ENCODE assay signal across 9 cellular contexts in genomic region chr9:128078504-128079434, GRCh38. TPM values are rescaled to one million over a fixed set of nuclear protein-coding genes. Genes with fewer than 3 reads are reported as not detected.
DNase-seq lines count a peak whose midpoint lies in the region; ATAC-seq and TF ChIP-seq lines count a peak whose summit lies in the region.
"Had no signal": no experiment of that assay in that cellular context is flagged by ENCODE, and none has a peak within 500 bp of the region (broad histone marks: within the 10 kb centered on the region; RNA-seq: fewer than 3 reads in every experiment).

No MANE protein-coding gene starts in this region.

- H3K4me1 ChIP-seq in tibial nerve, result peaks cover 0 to 76% (median 52%) of the 10 kb centered on the region in 4 donors

- no peak for TF ChIP-seq EP300 in tibial nerve (IDR thresholded peaks at IDR 0.05)

- H3K27ac Mint-ChIP-seq in activated T-cell treated with anti-CD3 and anti-CD28 coated beads, Interleukin-2, amount 50 U/mL, for 24 hours, result peak overlapping the region; percentile 73

- TF ChIP-seq POLR2A in tibial nerve (IDR thresholded peaks at IDR 0.05), result no peak

- H3K36me3 Mint-ChIP-seq in activated T-cell treated with anti-CD3 and anti-CD28 coated beads, Interleukin-2, amount 50 U/mL, for 24 hours (ENCODE audit: low read depth), result peaks cover 43% of the 10 kb centered on the region

- no peak overlapping the region for H3K4me3 ChIP-seq in tibial nerve

- WGBS in tibial nerve, 2 donors, result 68 to 70% methylated on average over 11 of the region's 11 CpGs

- no peaks in the 10 kb centered on the region for H3K27me3 ChIP-seq in tibial nerve

- H3K27me3 Mint-ChIP-seq in activated T-cell treated with anti-CD3 and anti-CD28 coated beads, Interleukin-2, amount 50 U/mL, for 24 hours, result no peaks in the 10 kb centered on the region

- H3K36me3 ChIP-seq in tibial nerve, result no peaks in the 10 kb centered on the region

- no peak overlapping the region for H3K4me3 Mint-ChIP-seq in activated T-cell treated with anti-CD3 and anti-CD28 coated beads, Interleukin-2, amount 50 U/mL, for 24 hours

- H3K9me3 Mint-ChIP-seq in activated T-cell treated with anti-CD3 and anti-CD28 coated beads, Interleukin-2, amount 50 U/mL, for 24 hours, result no peaks in the 10 kb centered on the region

- no peak for ATAC-seq in HG02642 (IDR thresholded peaks at IDR 0.05; ENCODE audit: poor library complexity, unreplicated experiment)

- TF ChIP-seq CTCF in VCaP (conservative IDR thresholded peaks at IDR 0.05) (no peak), tibial nerve (IDR thresholded peaks at IDR 0.05) (no peak)

- DNase-seq in activated T-cell treated with anti-CD3 and anti-CD28 coated beads, Interleukin-2, amount 50 U/mL, for 24 hours, result no peak
- DNase-seq in activated T-cell treated with anti-CD3 and anti-CD28 coated beads for 4 hours (no peak), iris pigment epithelial cell (ENCODE audit: low read depth) (peak; percentile 78), tibial nerve (ENCODE audit: low spot score in 2 of 2) (no peak), caudate nucleus (lab: John Stamatoyannopoulos, UW) (no peak), mesenteric fat pad (ENCODE audit: low spot score) (no peak)
- DNase-seq: activated effector memory CD4-positive, alpha-beta T cell treated with Interleukin-2 at 50 U/mL for 16 hours had no signal

- peak overlapping the region; percentile 99 for H3K27ac ChIP-seq in VCaP
- H3K27ac ChIP-seq in tibial nerve, result peak overlapping the region in 3 of 4 donors; percentile 39 to 67 (median 53)
- no peak overlapping the region for H3K27ac ChIP-seq in caudate nucleus (ENCODE audit: low read depth, low read length)

- H3K9me3 ChIP-seq in tibial nerve, result no peaks in the 10 kb centered on the region

- peaks cover 54% of the 10 kb centered on the region for H3K4me1 Mint-ChIP-seq in activated T-cell treated with anti-CD3 and anti-CD28 coated beads, Interleukin-2, amount 50 U/mL, for 24 hours (ENCODE audit: low read depth)

RNA-seq across cellular contexts. Expression of gene SLC25A25, which starts 10.7 kb away (rescaled TPM):
- total RNA-seq in tibial nerve, result 10 to 100 TPM; 23.4 to 29.7 (median 27.2) TPM
- total RNA-seq in mesenteric fat pad, result 89.5 TPM

RNA-seq across cellular contexts. Expression of gene NAIF1, which starts 11.6 kb away (rescaled TPM):
- 10 to 100 TPM in 1 of 4 donors, 1 to 10 TPM in 3; 5.4 to 11.2 (median 8.1) TPM for total RNA-seq in tibial nerve
- total RNA-seq in mesenteric fat pad, result 5.7 TPM

RNA-seq across cellular contexts. Expression of gene PTGES2, which starts 48.8 kb away (rescaled TPM):
- total RNA-seq in tibial nerve (100 to 1,000 TPM in 1 of 4 donors, 10 to 100 TPM in 3; 68.9 to 180 (median 74.7) TPM), mesenteric fat pad (59.5 TPM)
